In the genomic region with DNA sequence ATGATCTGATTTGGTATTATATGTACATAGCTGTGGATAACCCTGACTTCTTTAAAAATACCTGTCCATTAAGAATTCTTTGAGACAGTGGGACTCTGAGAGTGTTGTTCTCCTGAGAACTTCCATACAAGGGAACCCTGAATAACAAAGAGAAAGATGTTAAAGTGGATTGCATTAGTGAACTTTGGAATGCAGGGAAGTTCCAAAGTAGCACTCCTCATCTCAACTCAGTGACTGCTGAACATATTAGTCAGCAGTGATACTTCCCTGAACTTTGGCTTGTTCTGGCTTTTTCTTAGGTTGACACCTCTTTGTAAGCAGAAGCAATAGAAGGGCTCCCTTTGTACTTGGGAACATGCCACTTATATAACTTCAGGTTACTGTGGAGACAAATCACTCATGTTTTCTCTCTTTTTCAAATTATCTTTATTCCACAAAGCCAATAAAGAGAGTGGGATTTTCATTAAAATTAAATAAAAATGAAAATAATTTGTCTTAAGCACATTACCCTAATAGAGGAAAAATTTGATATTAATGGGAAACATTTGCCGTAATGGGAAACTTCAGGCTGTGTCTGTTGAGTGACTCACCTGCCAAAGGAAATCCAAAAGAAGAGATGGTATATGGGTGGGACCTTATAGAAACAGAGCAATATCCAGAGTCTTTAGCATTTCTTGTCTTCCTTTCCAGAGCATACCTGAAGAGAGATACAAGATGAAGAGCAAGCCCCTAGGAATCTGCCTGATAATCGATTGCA, we compare ENCODE assay signal across 10 cellular contexts. TPM values are rescaled to one million over a fixed set of nuclear protein-coding genes. Genes with fewer than 3 reads are reported as not detected.
DNase-seq lines count a peak whose midpoint lies in the region; ATAC-seq and TF ChIP-seq lines count a peak whose summit lies in the region.
"Had no signal": no experiment of that assay in that cellular context is flagged by ENCODE, and none has a peak within 500 bp of the region (broad histone marks: within the 10 kb centered on the region; RNA-seq: fewer than 3 reads in every experiment).

No MANE protein-coding gene starts in this region.

- no peak for TF ChIP-seq POLR2A in breast epithelium (IDR thresholded peaks at IDR 0.05)

- H3K27ac ChIP-seq in breast epithelium (peak overlapping the region; percentile 11 to 63), thymus (ENCODE audit: low read depth) (peak overlapping the region; percentile 20)
- H3K27ac ChIP-seq: BLaER1 had no signal

- no peak overlapping the region for H3K4me3 Mint-ChIP-seq in activated CD4-positive, alpha-beta T cell treated with anti-CD3 and anti-CD28 coated beads, Interleukin-2, amount 10 ng/mL, durations not matched to agents 24 days and 14 days

- H3K4me1 Mint-ChIP-seq in activated CD4-positive, alpha-beta T cell treated with anti-CD3 and anti-CD28 coated beads, Interleukin-2, amount 10 ng/mL, durations not matched to agents 24 days and 14 days, result peaks cover 24% of the 10 kb centered on the region

- H3K36me3 Mint-ChIP-seq in activated CD4-positive, alpha-beta T cell treated with anti-CD3 and anti-CD28 coated beads, Interleukin-2, amount 10 ng/mL, durations not matched to agents 24 days and 14 days (ENCODE audit: low read depth), result peaks cover 65% of the 10 kb centered on the region

- no peak for TF ChIP-seq CTCF in breast epithelium (IDR thresholded peaks at IDR 0.05)

- ATAC-seq in left lobe of liver (peak; percentile 77), HG03108 (IDR thresholded peaks at IDR 0.05; ENCODE audit: unreplicated experiment) (no peak)

- H3K27me3 ChIP-seq in breast epithelium, result no peaks in the 10 kb centered on the region
- H3K27me3 ChIP-seq in thymus (ENCODE audit: control insufficient read depth, insufficient read depth), result no peaks in the 10 kb centered on the region
- H3K27me3 ChIP-seq: BLaER1 had no signal

- WGBS in thymus, result 97% methylated on average over 2 of the region's 2 CpGs

- peak overlapping the region; percentile 47 for H3K27ac Mint-ChIP-seq in activated CD4-positive, alpha-beta T cell treated with anti-CD3 and anti-CD28 coated beads, Interleukin-2, amount 10 ng/mL, durations not matched to agents 24 days and 14 days

- H3K36me3 ChIP-seq in breast epithelium, result no peaks in the 10 kb centered on the region
- H3K36me3 ChIP-seq in thymus (ENCODE audit: control insufficient read depth, insufficient read depth), result peaks cover 23% of the 10 kb centered on the region

- no peaks in the 10 kb centered on the region for H3K27me3 Mint-ChIP-seq in activated CD4-positive, alpha-beta T cell treated with anti-CD3 and anti-CD28 coated beads, Interleukin-2, amount 10 ng/mL, durations not matched to agents 24 days and 14 days

- no peaks in the 10 kb centered on the region for H3K4me1 ChIP-seq in breast epithelium
- H3K4me1 ChIP-seq in thymus (ENCODE audit: control insufficient read depth, insufficient read depth, low read length), result no peaks in the 10 kb centered on the region
- H3K4me1 ChIP-seq: BLaER1 had no signal

- no peak for DNase-seq in activated CD4-positive, alpha-beta T cell treated with anti-CD3 and anti-CD28 coated beads, Interleukin-2, amount 10 ng/mL, durations not matched to agents 24 days and 14 days
- DNase-seq in activated CD4-positive, alpha-beta T cell treated with anti-CD3 and anti-CD28 coated beads, Interleukin-2, amount 50 U/mL, for 48 hours, result no peak
- DNase-seq in breast epithelium (ENCODE audit: low spot score in 2 of 2), result no peak
- no peak for DNase-seq in left lobe of liver (ENCODE audit: low spot score)
- DNase-seq in stimulated activated CD4-positive, alpha-beta T cell treated with anti-CD3 and anti-CD28 coated beads, Interleukin-4, amount 100 ng/mL, for 4 hours, result no peak
- no peak for DNase-seq in NCI-H748 treated with DMSO at 0.1 percent for 48 hours (lab: John Stamatoyannopoulos, UW)
- DNase-seq: activated CD4-positive, alpha-beta T cell treated with anti-CD3 and anti-CD28 coated beads for 48 hours had no signal

- no peaks in the 10 kb centered on the region for H3K9me3 ChIP-seq in breast epithelium
- H3K9me3 ChIP-seq in thymus (ENCODE audit: control insufficient read depth), result no peaks in the 10 kb centered on the region
- H3K9me3 ChIP-seq: BLaER1 had no signal

- H3K9me3 Mint-ChIP-seq in activated CD4-positive, alpha-beta T cell treated with anti-CD3 and anti-CD28 coated beads, Interleukin-2, amount 10 ng/mL, durations not matched to agents 24 days and 14 days, result no peaks in the 10 kb centered on the region

- intact Hi-C loops in activated CD4-positive, alpha-beta T cell treated with anti-CD3 and anti-CD28 coated beads, Interleukin-2, amount 10 ng/mL, durations not matched to agents 24 days and 14 days (cut with micrococcal nuclease), result no loop called here
- intact Hi-C loops in breast epithelium (cut with DNase I; ENCODE audit: low total_unique reads), result no loop called here

- H3K4me3 ChIP-seq in breast epithelium (no peak overlapping the region), thymus (ENCODE audit: low read length) (no peak overlapping the region)
- H3K4me3 ChIP-seq: BLaER1 had no signal

RNA-seq across cellular contexts. Expression of a gene that starts 33.3 kb away (rescaled TPM):
- 402 and 415 TPM in 2 replicates for total RNA-seq in activated CD4-positive, alpha-beta T cell treated with anti-CD3 and anti-CD28 coated beads, Interleukin-2, amount 10 ng/mL, durations not matched to agents 24 days and 14 days
- total RNA-seq in breast epithelium (100 to 1,000 TPM; 180 to 322 (median 207) TPM), left lobe of liver (73.7 TPM)
- polyA plus RNA-seq in thymus, result 84.5 TPM

RNA-seq across cellular contexts. Expression of a gene that starts 33.7 kb away (rescaled TPM):
- 12.7 and 13.1 TPM in 2 replicates for total RNA-seq in activated CD4-positive, alpha-beta T cell treated with anti-CD3 and anti-CD28 coated beads, Interleukin-2, amount 10 ng/mL, durations not matched to agents 24 days and 14 days
- total RNA-seq in breast epithelium, result 10 to 100 TPM in 1 of 3 donors, 1 to 10 TPM in 2; 5.7 to 13.1 (median 9.6) TPM
- total RNA-seq in left lobe of liver, result 5.4 TPM
- polyA plus RNA-seq in thymus, result 7.7 TPM
